1 cellular context compared by ENCODE assay signal in the genomic region with DNA sequence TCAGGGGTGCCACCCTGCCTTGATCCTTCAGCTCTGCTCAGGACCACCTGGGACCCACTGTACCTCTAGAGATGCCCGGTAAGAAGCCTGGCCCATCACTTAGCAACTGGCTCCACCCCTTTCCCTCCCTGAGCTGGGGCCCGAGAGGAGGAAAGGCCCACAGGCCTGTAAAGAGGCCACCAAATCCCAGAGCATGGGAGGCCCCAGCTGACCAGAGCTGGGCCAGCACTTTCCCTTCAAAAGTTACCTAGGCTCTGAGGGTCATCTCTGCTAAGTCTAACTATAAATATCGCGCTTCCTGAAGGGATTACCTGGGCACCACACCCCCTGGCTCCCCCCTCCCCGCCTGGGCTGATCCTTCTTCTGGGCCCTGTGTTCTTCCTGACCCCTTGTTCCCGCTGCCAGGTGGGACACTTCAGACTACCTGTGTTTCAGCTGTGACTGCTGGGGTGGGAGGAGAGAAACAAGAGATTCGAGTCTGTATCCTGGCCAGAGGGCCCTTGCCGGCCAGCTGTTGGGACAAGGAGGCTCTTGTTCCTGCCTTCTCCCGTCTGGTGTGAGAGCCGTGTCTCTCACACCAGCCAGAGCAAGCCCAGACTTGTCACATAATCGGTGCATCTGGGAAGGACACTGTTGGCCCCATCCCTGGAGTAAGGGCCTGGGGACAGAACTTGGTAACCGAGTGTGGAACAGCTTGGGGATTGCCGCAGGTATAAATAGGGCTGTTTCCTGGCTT.
TF ChIP-seq lines count a peak whose summit lies in the region.

No MANE protein-coding gene starts in this region.

TF ChIP-seq in A549, 52 proteins besides CTCF, POLR2A, EP300 and RAD21 (continued from another document):
- TF ChIP-seq HES2 (IDR thresholded peaks at IDR 0.05), result no peak
- TF ChIP-seq E2F6 (IDR thresholded peaks at IDR 0.05; ENCODE audit: borderline replicate concordance, low read depth), result no peak
- TF ChIP-seq MAZ (IDR thresholded peaks at IDR 0.05; ENCODE audit: borderline replicate concordance, low read depth, low read length), result no peak
- TF ChIP-seq RCOR1 (IDR thresholded peaks at IDR 0.05; ENCODE audit: low read depth, low read length), result no peak
- no peak for TF ChIP-seq HOXA7 (CRISPR knock-in tag; IDR thresholded peaks at IDR 0.05)
- TF ChIP-seq CEBPB (IDR thresholded peaks at IDR 0.05), result no peak
- no peak for TF ChIP-seq FOXS1 (CRISPR knock-in tag; IDR thresholded peaks at IDR 0.05)
